ENCODE assay signal across 8 cellular contexts in the genomic region with DNA sequence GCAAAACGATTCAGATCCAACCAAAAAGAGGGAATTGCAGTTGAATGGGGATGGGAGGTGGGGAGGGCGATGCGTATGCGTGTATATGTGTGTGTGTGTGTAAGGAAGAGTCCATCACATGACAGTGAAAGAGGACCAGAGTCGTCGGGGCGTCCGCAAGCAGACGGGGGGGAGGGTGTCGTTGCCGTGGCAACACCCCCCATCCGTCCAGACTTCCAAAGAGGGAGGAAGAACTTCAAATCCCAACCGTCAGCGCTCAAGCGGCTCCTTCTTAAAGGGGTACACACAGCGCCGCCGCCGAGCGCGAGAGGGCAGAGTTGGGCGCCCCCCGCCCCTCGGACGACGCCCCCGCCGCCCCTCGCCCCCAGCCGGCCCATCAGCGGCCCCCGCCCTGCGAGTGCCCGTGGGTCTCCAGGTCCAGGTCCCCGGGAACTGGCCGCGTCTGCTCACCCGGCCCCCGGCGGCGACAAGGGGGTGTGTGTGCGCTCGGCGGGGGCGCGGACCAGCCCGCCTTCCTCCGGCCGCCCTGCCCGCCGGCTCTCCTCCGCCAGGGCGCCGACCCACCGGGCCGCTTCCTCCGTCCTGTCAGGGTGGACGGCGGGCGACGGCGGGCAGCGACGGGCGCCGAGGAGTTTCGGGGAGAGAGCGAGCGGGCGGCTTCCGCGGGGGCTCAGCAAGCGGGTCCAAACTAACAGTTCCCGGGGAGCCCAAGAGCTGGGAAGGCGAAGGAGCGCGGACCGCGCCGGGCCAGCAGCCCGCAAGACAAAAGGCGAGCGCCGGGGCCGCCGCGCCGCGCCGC. TPM values are rescaled to one million over a fixed set of nuclear protein-coding genes. Genes with fewer than 3 reads are reported as not detected.
DNase-seq lines count a peak whose midpoint lies in the region; ATAC-seq, FAIRE-seq and TF ChIP-seq lines count a peak whose summit lies in the region.

No MANE protein-coding gene starts in this region.

- H2AFZ ChIP-seq in ACC112 (ENCODE audit: low read length, unreplicated experiment), result peak overlapping the region; percentile 54

- no peaks in the 10 kb centered on the region for H3K9me3 ChIP-seq in small intestine (ENCODE audit: control insufficient read depth, low read depth)

- H3K4me3 ChIP-seq in ACC112 (ENCODE audit: low read depth, low read length), result peak overlapping the region; percentile 90
- peak overlapping the region; percentile 87 for H3K4me3 ChIP-seq in WI38 (ENCODE audit: low read depth, low read length)
- H3K4me3 ChIP-seq in small intestine (ENCODE audit: low read depth in 1 of 2, low read length in 2 of 2), result peak overlapping the region; percentile 94

- no peaks in the 10 kb centered on the region for H3K4me1 ChIP-seq in ACC112 (ENCODE audit: control insufficient read depth, insufficient read depth, low read length, unreplicated experiment)
- no peaks in the 10 kb centered on the region for H3K4me1 ChIP-seq in small intestine (ENCODE audit: control insufficient read depth in 2 of 2, insufficient read depth in 1 of 2, low read depth in 1 of 2, low read length in 1 of 2)

- H3K27me3 ChIP-seq in ACC112 (ENCODE audit: insufficient read depth, low read length) (peaks cover 8% of the 10 kb centered on the region; the same call in 1 of the 2 replicates), small intestine (ENCODE audit: control insufficient read depth in 2 of 2, insufficient read depth in 2 of 2, low read length in 2 of 2) (no peaks in the 10 kb centered on the region)

- peaks cover 49% of the 10 kb centered on the region for H3K79me2 ChIP-seq in ACC112 (ENCODE audit: control insufficient read depth, insufficient read depth, low read length, unreplicated experiment)

- TF ChIP-seq CTCF in WI38 (IDR thresholded peaks at IDR 0.05; ENCODE audit: low read depth, low read length), result no peak

- WGBS in small intestine, 3 donors, result 0 to 1% (median 1%) methylated on average over 65 to 90 of the region's 90 CpGs

- ATAC-seq in GM18861 (IDR thresholded peaks at IDR 0.05; ENCODE audit: unreplicated experiment) (peak; percentile 14), HG03097 (IDR thresholded peaks at IDR 0.05; ENCODE audit: low FRiP score, unreplicated experiment) (peak; percentile 9)

- no peaks in the 10 kb centered on the region for H3K36me3 ChIP-seq in ACC112 (ENCODE audit: insufficient read depth, low read length)
- H3K36me3 ChIP-seq in small intestine (ENCODE audit: control insufficient read depth in 2 of 2, insufficient read depth in 2 of 2, low read length in 2 of 2), result no peaks in the 10 kb centered on the region

- DNase-seq in NCI-H2171 (lab: John Stamatoyannopoulos, UW) (peak; percentile 32), cerebellar cortex (ENCODE audit: low spot score) (peak; percentile 78), islet precursor cell (peak; percentile 79), small intestine (peak; percentile 51)

- H3K27ac ChIP-seq in ACC112 (ENCODE audit: low read depth, low read length), result peak overlapping the region; percentile 59
- peak overlapping the region; percentile 91 to 94 for H3K27ac ChIP-seq in small intestine (ENCODE audit: low read depth in 1 of 2, low read length in 1 of 2)

- no peak for FAIRE-seq in small intestine (lab: Jason Lieb, UNC)

RNA-seq across cellular contexts. Expression of gene LCORL, which starts 0.7 kb away (rescaled TPM):
- polyA plus RNA-seq in small intestine, result 1 to 10 TPM; 4.2 to 9.8 (median 9.2) TPM

Comparison
In these comparisons a context has a peak if more than half of its experiments do, and no peak if none do; other contexts are left out.
1. Peak in every context shown above with its lines: DNase-seq, ATAC-seq, H3K4me3 ChIP-seq and H3K27ac ChIP-seq.